Comparison of ENCODE assay signal across 1 cellular context in genomic region chr2:18368008-18368407, GRCh38.
TF ChIP-seq lines count a peak whose summit lies in the region.

No MANE protein-coding gene starts in this region.

TF ChIP-seq in IMR-90, 13 proteins besides CTCF, POLR2A, EP300 and RAD21 (continued from another document):
- TF ChIP-seq MAZ (IDR thresholded peaks at IDR 0.05; ENCODE audit: borderline replicate concordance, low read depth, low read length) (no peak), SMC3 (IDR thresholded peaks at IDR 0.05; ENCODE audit: low read depth, low read length) (no peak), RFX5 (IDR thresholded peaks at IDR 0.05; ENCODE audit: low read depth, low read length) (no peak), CEBPB (IDR thresholded peaks at IDR 0.05; ENCODE audit: low read depth, low read length) (no peak), MXI1 (IDR thresholded peaks at IDR 0.05; ENCODE audit: borderline replicate concordance, low read depth, low read length) (no peak)
